ENCODE assay signal across 31 cellular contexts in genomic region chr12:17301544-17301943, GRCh38.
"Had no signal": no experiment of that assay in that cellular context is flagged by ENCODE, and none has a peak within 500 bp of the region (broad histone marks: within the 10 kb centered on the region; RNA-seq: fewer than 3 reads in every experiment).

No MANE protein-coding gene starts in this region.

- FAIRE-seq: astrocyte, keratinocyte had no signal

- DNase-seq: activated CD4-positive, alpha-beta memory T cell treated with anti-CD3 and anti-CD28 coated beads, Interleukin-2, amount 10 ng/mL, durations not matched to agents 7 days and 5 days; activated CD4-positive, alpha-beta T cell treated with anti-CD3 and anti-CD28 coated beads for 1 hour; activated CD4-positive, alpha-beta T cell treated with anti-CD3 and anti-CD28 coated beads, Interleukin-2, amount 10 ng/mL, durations not matched to agents 7 days and 5 days; activated gamma-delta T cell treated with Interleukin-2 at 50 U/mL for 16 hours; activated naive CD4-positive, alpha-beta T cell treated with anti-CD3 and anti-CD28 coated beads, Interleukin-2, amount 50 U/mL, for 16 hours; activated T-cell treated with anti-CD3 and anti-CD28 coated beads, Interleukin-2, amount 50 U/mL, for 4 hours; amniotic stem cell; brain microvascular endothelial cell; dorsolateral prefrontal cortex; effector memory CD4-positive, alpha-beta T cell; erythroblast; gastrocnemius medialis; glutamatergic neuron; left cardiac atrium; left ventricle myocardium superior; ovary; retina; stimulated activated CD4-positive, alpha-beta T cell treated with anti-CD3 and anti-CD28 coated beads, Interleukin-12 subunit alpha, Interleukin-12 subunit beta, amount 100 ng/mL, for 4 hours; stimulated activated CD4-positive, alpha-beta T cell treated with anti-CD3 and anti-CD28 coated beads, Interleukin-4, amount 100 ng/mL, for 1 hour; stimulated activated naive CD8-positive, alpha-beta T cell treated with anti-CD3 and anti-CD28 coated beads, Interleukin-15, Interleukin-2, amounts not matched to agents 100 U/mL and 50 U/mL, for 24 hours; testis; transverse colon; uterus had no signal

- H3K4me3 ChIP-seq: coronary artery, dorsolateral prefrontal cortex, gastrocnemius medialis, ovary, prostate gland, skin epidermis, testis, transverse colon, uterus had no signal

- H3K36me3 ChIP-seq: brain microvascular endothelial cell, gastrocnemius medialis, neutrophil, ovary, prostate gland, transverse colon, uterus had no signal

- ATAC-seq: activated T-cell treated with anti-CD3 and anti-CD28 coated beads, Interleukin-2, amount 50 U/mL, for 4 hours; activated T-helper 17 cell treated with anti-CD3 and anti-CD28 coated beads, Interleukin-2, amount 50 U/mL, for 72 hours; gastrocnemius medialis; left cardiac atrium; left ventricle myocardium superior; sciatic nerve; stimulated activated naive CD8-positive, alpha-beta T cell treated with anti-CD3 and anti-CD28 coated beads, Interleukin-15, Interleukin-2, amounts not matched to agents 100 U/mL and 50 U/mL, for 24 hours had no signal

- H3K27ac ChIP-seq: brain microvascular endothelial cell, coronary artery, dorsolateral prefrontal cortex, gastrocnemius medialis, neutrophil, ovary, prostate gland, skin epidermis, testis, transverse colon, uterus had no signal

- H3K9me3 ChIP-seq: gastrocnemius medialis, ovary, prostate gland, testis had no signal

- H3K27me3 ChIP-seq: brain microvascular endothelial cell, dorsolateral prefrontal cortex, gastrocnemius medialis, neutrophil, ovary, testis, transverse colon, uterus had no signal

- H3K4me1 ChIP-seq: gastrocnemius medialis, prostate gland, testis, transverse colon, uterus had no signal
